Comparison of ENCODE assay signal across 24 cellular contexts in genomic region chr1:113608371-113608770, GRCh38.
"Had no signal": no experiment of that assay in that cellular context is flagged by ENCODE, and none has a peak within 500 bp of the region (broad histone marks: within the 10 kb centered on the region; RNA-seq: fewer than 3 reads in every experiment).

No MANE protein-coding gene starts in this region.

- H3K9me3 ChIP-seq: breast epithelium, esophagus muscularis mucosa, right lobe of liver, thoracic aorta, uterus had no signal

- H3K27me3 ChIP-seq: breast epithelium, esophagus muscularis mucosa, heart right ventricle, right lobe of liver, uterus had no signal

- H3K27ac ChIP-seq: breast epithelium, esophagus muscularis mucosa, heart right ventricle, right lobe of liver, thoracic aorta, uterus, WERI-Rb-1 had no signal

- DNase-seq: activated CD4-positive, alpha-beta memory T cell treated with anti-CD3 and anti-CD28 coated beads, Interleukin-2, amount 10 ng/mL, durations not matched to agents 7 days and 5 days; activated CD4-positive, alpha-beta T cell treated with anti-CD3 and anti-CD28 coated beads, Interleukin-2, amount 10 ng/mL, durations not matched to agents 24 days and 14 days; activated CD4-positive, CD25-positive, alpha-beta regulatory T cell treated with anti-CD3 and anti-CD28 coated beads, Interleukin-2, amount 50 U/mL, for 72 hours; activated gamma-delta T cell treated with Interleukin-2 at 50 U/mL for 16 hours; activated naive CD4-positive, alpha-beta T cell treated with anti-CD3 and anti-CD28 coated beads, Interleukin-2, amount 50 U/mL, for 16 hours; activated T-cell treated with anti-CD3 and anti-CD28 coated beads, Interleukin-2, amount 50 U/mL, for 4 hours; amniotic stem cell; central memory CD4-positive, alpha-beta T cell; foreskin melanocyte; heart right ventricle; left ventricle myocardium superior; natural killer cell; right lobe of liver; stimulated activated CD4-positive, alpha-beta T cell treated with anti-CD3 and anti-CD28 coated beads, Interleukin-12 subunit alpha, Interleukin-12 subunit beta, amount 100 ng/mL, for 4 hours; stimulated activated CD4-positive, alpha-beta T cell treated with anti-CD3 and anti-CD28 coated beads, Interleukin-4, amount 100 ng/mL, for 1 hour; T-helper 17 cell; T1000; trophoblast cell; uterus; WERI-Rb-1 had no signal

- H3K36me3 ChIP-seq: breast epithelium, right lobe of liver, thoracic aorta, uterus, WERI-Rb-1 had no signal

- H3K4me1 ChIP-seq: breast epithelium, esophagus muscularis mucosa, heart right ventricle, right lobe of liver, uterus had no signal

- H3K4me3 ChIP-seq: breast epithelium, esophagus muscularis mucosa, heart right ventricle, right lobe of liver, thoracic aorta, uterus had no signal

- ATAC-seq: activated T-cell treated with anti-CD3 and anti-CD28 coated beads, Interleukin-2, amount 50 U/mL, for 4 hours; activated T-helper 17 cell treated with anti-CD3 and anti-CD28 coated beads, Interleukin-2, amount 50 U/mL, for 72 hours; left ventricle myocardium superior; natural killer cell; right lobe of liver; T-helper 17 cell had no signal
